ENCODE assay signal across 20 cellular contexts in genomic region chr1:19268445-19268844, GRCh38.
"Had no signal": no experiment of that assay in that cellular context is flagged by ENCODE, and none has a peak within 500 bp of the region (broad histone marks: within the 10 kb centered on the region; RNA-seq: fewer than 3 reads in every experiment).

No MANE protein-coding gene starts in this region.

- H3K9me3 Mint-ChIP-seq: IgD-negative memory B cell had no signal

- H3K27ac ChIP-seq: RWPE1, SJCRH30 had no signal

- H3K9me3 ChIP-seq: SJCRH30 had no signal

- DNase-seq: KBM-7, NCI-H1092 treated with DMSO at 0.1 percent for 48 hours, NCI-H1436, NCI-H187, NCI-H2029, NCI-H2081 treated with DMSO at 0.1 percent for 48 hours, NCI-H2171, NCI-H226, NCI-H446, NCI-H510A, NCI-H524 treated with DMSO at 0.1 percent for 48 hours, NCI-H69, NCI-H774, PC-3, SHP77 treated with DMSO at 0.1 percent for 48 hours, SJCRH30 had no signal

- H3K27me3 ChIP-seq: SJCRH30 had no signal

- ATAC-seq: Panc1, PC-3, SK-N-SH treated with all-trans-retinoic acid at 6 μM for 48 hours had no signal

- H3K36me3 ChIP-seq: SJCRH30 had no signal

- H3K4me3 Mint-ChIP-seq: IgD-negative memory B cell had no signal

- H3K4me1 ChIP-seq: SJCRH30 had no signal

- H3K27ac Mint-ChIP-seq: IgD-negative memory B cell had no signal

- H3K4me1 Mint-ChIP-seq: IgD-negative memory B cell had no signal

- H3K4me3 ChIP-seq: SJCRH30 had no signal
